8 cellular contexts compared by ENCODE assay signal in genomic region chr17:35051183-35051578, GRCh38. TPM values are rescaled to one million over a fixed set of nuclear protein-coding genes. Genes with fewer than 3 reads are reported as not detected.
DNase-seq lines count a peak whose midpoint lies in the region; ATAC-seq and TF ChIP-seq lines count a peak whose summit lies in the region.

No MANE protein-coding gene starts in this region.

- DNase-seq in CD8-positive, alpha-beta T cell, result peak in 6 of 7 experiments; percentile 16 to 67 (median 41)
- DNase-seq in MM.1S, result peak; percentile 78
- peak in 1 of 4 donors; percentile 52 for DNase-seq in body of pancreas
- DNase-seq in COLO668 (lab: John Stamatoyannopoulos, UW; ENCODE audit: unreplicated experiment), result no peak
- DNase-seq in GDM1 (lab: John Stamatoyannopoulos, UW), result no peak

- peak overlapping the region; percentile 59 for H3K4me3 Mint-ChIP-seq in CD8-positive, alpha-beta T cell

- H3K4me1 ChIP-seq in CD8-positive, alpha-beta T cell (ENCODE audit: insufficient read depth, low read length), result peaks cover 72% of the 10 kb centered on the region
- H3K4me1 ChIP-seq in MM.1S (ENCODE audit: low read length), result peaks cover 37% of the 10 kb centered on the region
- H3K4me1 ChIP-seq in body of pancreas, result peaks cover 68% of the 10 kb centered on the region
- H3K4me1 ChIP-seq in muscle layer of duodenum (ENCODE audit: control insufficient read depth in 1 of 2, insufficient read depth in 2 of 2, low read length in 2 of 2), result peaks cover 12 to 18% of the 10 kb centered on the region in 2 donors

- H3K9me2 ChIP-seq in MM.1S (replicated peaks; ENCODE audit: insufficient read depth, low read length), result no peaks in the 10 kb centered on the region

- peak overlapping the region; percentile 18 for H3K4me3 ChIP-seq in CD8-positive, alpha-beta T cell (ENCODE audit: low read depth, low read length)
- H3K4me3 ChIP-seq in MM.1S (ENCODE audit: low read length) (peak overlapping the region; percentile 24), body of pancreas (no peak overlapping the region), muscle layer of duodenum (ENCODE audit: low read depth in 1 of 2, low read length in 2 of 2) (no peak overlapping the region)

- H3K9me3 ChIP-seq in CD8-positive, alpha-beta T cell (ENCODE audit: low read length), result no peaks in the 10 kb centered on the region
- H3K9me3 ChIP-seq in MM.1S (replicated peaks; ENCODE audit: insufficient read depth, low read length), result no peaks in the 10 kb centered on the region
- no peaks in the 10 kb centered on the region for H3K9me3 ChIP-seq in body of pancreas
- no peaks in the 10 kb centered on the region for H3K9me3 ChIP-seq in muscle layer of duodenum (ENCODE audit: control insufficient read depth in 1 of 2, low read length in 2 of 2)

- H3K27me3 ChIP-seq in CD8-positive, alpha-beta T cell (ENCODE audit: insufficient read depth, low read length), result no peaks in the 10 kb centered on the region
- no peaks in the 10 kb centered on the region for H3K27me3 ChIP-seq in MM.1S (replicated peaks; ENCODE audit: insufficient read depth, low read length)
- no peaks in the 10 kb centered on the region for H3K27me3 ChIP-seq in body of pancreas
- H3K27me3 ChIP-seq in muscle layer of duodenum (ENCODE audit: low read depth, low read length), result no peaks in the 10 kb centered on the region

- TF ChIP-seq POLR2A in body of pancreas (IDR thresholded peaks at IDR 0.05), result no peak

- intact Hi-C loops in CD8-positive, alpha-beta T cell (cut with DNase I, micrococcal nuclease), result loop anchor here (1.0 kb wide), 4 partner anchors 8 to 38 kb away; partner anchors contain the start of gene RFFL (in 2 of the 2)
- intact Hi-C loops in body of pancreas (cut with DNase I), result no loop called here

- WGBS in body of pancreas, 2 donors, result 0% methylated on average over 2 of the region's 2 CpGs

- peaks cover 79% of the 10 kb centered on the region for H3K4me1 Mint-ChIP-seq in CD8-positive, alpha-beta T cell (ENCODE audit: low read depth)

- peak overlapping the region; percentile 16; the same call in 1 of the 2 replicates for H3K9ac ChIP-seq in MM.1S (ENCODE audit: low read length)

- POLR2A ChIA-PET in CD8-positive, alpha-beta T cell (lab: Charles Lee), result interaction anchor here (0.6 to 1.9 kb wide), 7 partner anchors 12 to 70 kb away, joined by 3 to 10 read pairs (median 4); partner anchors contain the start of gene LIG3

- H3F3A ChIP-seq in MM.1S (ENCODE audit: insufficient read depth, low read length), result peaks cover 31% of the 10 kb centered on the region

- no peaks in the 10 kb centered on the region for H4K20me1 ChIP-seq in MM.1S (ENCODE audit: insufficient read depth, low read length)

- H3K27me3 Mint-ChIP-seq in CD8-positive, alpha-beta T cell (ENCODE audit: low read depth), result no peaks in the 10 kb centered on the region

- peak overlapping the region; percentile 64 for H3K4me2 ChIP-seq in MM.1S (ENCODE audit: low read depth, low read length)

- H3K27ac Mint-ChIP-seq in CD8-positive, alpha-beta T cell, result peak overlapping the region; percentile 94

- H2AFZ ChIP-seq in MM.1S (ENCODE audit: low read length), result peak overlapping the region; percentile 24; the same call in 1 of the 2 replicates

- H3K79me2 ChIP-seq in MM.1S (ENCODE audit: low read length), result peaks cover 35% of the 10 kb centered on the region

- ATAC-seq in CD8-positive, alpha-beta T cell, result peak; percentile 78
- peak; percentile 47 for ATAC-seq in GM19438 (IDR thresholded peaks at IDR 0.05; ENCODE audit: low read depth, unreplicated experiment)
- peak; percentile 43 for ATAC-seq in body of pancreas
- ATAC-seq in HG03439 (IDR thresholded peaks at IDR 0.05; ENCODE audit: unreplicated experiment), result no peak

- no peak for TF ChIP-seq CTCF in CD8-positive, alpha-beta T cell (IDR thresholded peaks at IDR 0.05)
- no peak for TF ChIP-seq CTCF in MM.1S (IDR thresholded peaks at IDR 0.05; ENCODE audit: low read length)
- TF ChIP-seq CTCF in body of pancreas (IDR thresholded peaks at IDR 0.05), result no peak

- H3K36me3 ChIP-seq in CD8-positive, alpha-beta T cell (ENCODE audit: insufficient read depth, low read length), result no peaks in the 10 kb centered on the region
- H3K36me3 ChIP-seq in MM.1S (replicated peaks; ENCODE audit: insufficient read depth, low read length) (no peaks in the 10 kb centered on the region), body of pancreas (replicated peaks in 1 of 2; ENCODE audit: insufficient read depth in 1 of 2, low read depth in 2 of 2) (no peaks in the 10 kb centered on the region), muscle layer of duodenum (ENCODE audit: control insufficient read depth in 1 of 2, insufficient read depth in 2 of 2, low read length in 2 of 2) (no peaks in the 10 kb centered on the region)

- CTCF ChIA-PET in CD8-positive, alpha-beta T cell (lab: Charles Lee), result interaction anchor here (0.9 to 4.9 kb wide), 5 partner anchors 8 to 39 kb away, joined by 3 to 29 read pairs (median 4); partner anchors contain the start of gene RFFL

- no peaks in the 10 kb centered on the region for H3K9me3 Mint-ChIP-seq in CD8-positive, alpha-beta T cell

- peak overlapping the region; percentile 65 for H3K27ac ChIP-seq in CD8-positive, alpha-beta T cell (ENCODE audit: low read depth, low read length)
- H3K27ac ChIP-seq in MM.1S (ENCODE audit: low read length) (peak overlapping the region; percentile 74), body of pancreas (peak overlapping the region; percentile 48 to 79 (median 68)), muscle layer of duodenum (ENCODE audit: low read length) (peak overlapping the region; percentile 71)

- H3K36me3 Mint-ChIP-seq in CD8-positive, alpha-beta T cell, result peaks cover 13% of the 10 kb centered on the region

RNA-seq across cellular contexts. Expression of gene RFFL, which starts 12.3 kb away (rescaled TPM):
- 10 to 100 TPM; 55.2 to 64.4 TPM for total RNA-seq in CD8-positive, alpha-beta T cell
- 10 to 100 TPM; 11.9 to 17.8 TPM for total RNA-seq in body of pancreas

Comparison
In these comparisons a context has a peak if more than half of its experiments do, and no peak if none do; other contexts are left out.
1. DNase-seq: peak in CD8-positive, alpha-beta T cell (6 of 7) and MM.1S (single experiment); none in COLO668 (single experiment) and GDM1 (single experiment).
2. H3K4me3 ChIP-seq: peak in CD8-positive, alpha-beta T cell (single experiment) and MM.1S (single experiment); none in body of pancreas (0 of 2) and muscle layer of duodenum (0 of 2).
3. Peak in every context shown above with its lines, with median percentiles within 50 percentile points of each other: H3K27ac ChIP-seq.